Comparison of ENCODE assay signal across 1 cellular context in the genomic region with DNA sequence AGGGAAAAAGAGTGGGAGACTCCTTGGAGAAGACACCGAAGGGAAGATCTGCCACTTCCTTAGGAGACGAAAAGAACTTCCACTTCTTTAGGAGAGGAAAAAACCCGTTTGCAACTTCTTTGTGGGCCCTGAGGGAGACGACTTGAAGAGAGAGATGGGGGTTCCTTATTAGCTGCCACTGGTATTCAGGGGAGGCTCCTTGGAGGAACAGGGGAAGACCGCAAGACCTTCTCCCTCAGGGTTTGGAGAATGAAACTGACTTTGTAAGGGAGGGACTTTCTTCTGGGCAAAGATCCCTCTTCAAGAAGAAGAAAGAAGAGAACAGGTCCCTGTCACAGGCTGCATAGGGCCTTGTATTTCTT.
TF ChIP-seq lines count a peak whose summit lies in the region.

No MANE protein-coding gene starts in this region.

TF ChIP-seq in endothelial cell of umbilical vein, 7 proteins besides CTCF, POLR2A, EP300 and RAD21:
- TF ChIP-seq GATA2 (IDR thresholded peaks at IDR 0.05; ENCODE audit: insufficient read depth, insufficient read length, low read depth, low read length) = no peak
- TF ChIP-seq JUN (IDR thresholded peaks at IDR 0.05; ENCODE audit: borderline replicate concordance, insufficient read depth, insufficient read length, low read depth) = no peak
- TF ChIP-seq FOS (IDR thresholded peaks at IDR 0.05; ENCODE audit: borderline replicate concordance, insufficient read depth, low read length) = no peak
TF ChIP-seq in endothelial cell of umbilical vein: peak in this region for 0.
